13 cellular contexts compared by ENCODE assay signal in the genomic region with DNA sequence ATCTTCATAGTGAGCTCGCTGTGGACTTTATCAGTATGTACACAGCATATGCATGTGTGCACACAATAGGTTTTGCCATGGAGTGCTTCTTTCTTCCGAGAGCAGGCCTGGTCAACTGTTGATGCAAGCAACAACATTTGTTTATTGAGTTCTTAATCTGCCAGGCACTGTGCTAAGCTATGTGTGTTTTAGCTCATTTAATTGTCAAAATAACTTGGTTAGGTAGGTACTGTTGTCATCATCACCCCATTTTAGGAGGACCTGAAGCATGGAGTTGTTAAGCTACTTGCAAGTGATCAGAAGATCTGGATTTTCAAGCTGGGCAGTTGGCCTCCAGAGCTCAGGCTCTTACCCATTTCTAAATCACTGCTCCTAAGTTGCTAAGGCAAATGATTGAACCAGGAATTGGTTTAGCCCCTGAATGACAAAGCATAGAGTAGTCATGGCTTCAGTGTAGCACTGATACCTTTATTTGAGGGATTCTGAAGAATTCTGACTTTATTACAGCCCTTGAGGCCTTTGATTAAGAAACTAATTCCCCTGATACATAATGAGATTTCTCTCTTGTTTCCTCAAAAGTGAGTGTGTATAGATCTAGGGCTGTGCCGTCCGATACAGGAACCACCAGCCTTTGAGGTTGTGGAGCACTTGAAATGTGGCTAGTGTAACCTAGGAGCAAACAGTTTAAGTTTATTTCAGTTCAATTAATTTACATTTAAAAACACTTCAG.
DNase-seq lines count a peak whose midpoint lies in the region; ATAC-seq and TF ChIP-seq lines count a peak whose summit lies in the region.
"Had no signal": no experiment of that assay in that cellular context is flagged by ENCODE, and none has a peak within 500 bp of the region (broad histone marks: within the 10 kb centered on the region; RNA-seq: fewer than 3 reads in every experiment).

No MANE protein-coding gene starts in this region.

- H3K4me1 ChIP-seq in prostate gland (replicated peaks) = peaks cover 7% of the 10 kb centered on the region
- no peaks in the 10 kb centered on the region for H3K4me1 ChIP-seq in CD8-positive, alpha-beta T cell (ENCODE audit: insufficient read depth, low read length)

- H3K9me3 ChIP-seq in prostate gland = no peaks in the 10 kb centered on the region
- no peaks in the 10 kb centered on the region for H3K9me3 ChIP-seq in CD8-positive, alpha-beta T cell (ENCODE audit: low read length)

- 42% methylated on average over 4 of the region's 4 CpGs for WGBS in prostate gland

- intact Hi-C loops in CD14-positive monocyte (cut with micrococcal nuclease) (loop anchor here in 1 of 2 donors (5.0 to 10.0 kb wide), 3 partner anchors 36 to 144 kb away; no protein-coding TSS in a partner anchor), prostate gland (cut with DNase I) (loop anchor here (5.0 kb wide), 2 partner anchors 71 to 131 kb away; a partner anchor contains a TSS)
- intact Hi-C loops in CD8-positive, alpha-beta T cell (cut with DNase I, micrococcal nuclease) = no loop called here

- H3K27ac Mint-ChIP-seq in CD14-positive monocyte = peak overlapping the region; percentile 79 to 93 (median 90)
- H3K27ac Mint-ChIP-seq in CD8-positive, alpha-beta T cell = no peak overlapping the region
- H3K27ac Mint-ChIP-seq: activated CD4-positive, alpha-beta T cell treated with anti-CD3 and anti-CD28 coated beads, Interleukin-2, amount 10 ng/mL, durations not matched to agents 7 days and 5 days; CD4-positive, CD25-positive, alpha-beta regulatory T cell had no signal

- peaks cover 0 to 2% (median 0%) of the 10 kb centered on the region in 3 donors for H3K27me3 Mint-ChIP-seq in CD14-positive monocyte (ENCODE audit: low read depth in 3 of 3)
- peaks cover 6% of the 10 kb centered on the region for H3K27me3 Mint-ChIP-seq in CD8-positive, alpha-beta T cell (ENCODE audit: low read depth)

- POLR2A ChIA-PET in CD8-positive, alpha-beta T cell (lab: Charles Lee) = no interaction called here

- H3K4me3 ChIP-seq in LNCaP clone FGC (ENCODE audit: low read depth, low read length) (no peak overlapping the region), prostate gland (no peak overlapping the region)
- no peak overlapping the region for H3K4me3 ChIP-seq in CD8-positive, alpha-beta T cell (ENCODE audit: low read depth, low read length)

- TF ChIP-seq POLR2A in prostate gland (IDR thresholded peaks at IDR 0.05) = no peak

- H3K4me1 Mint-ChIP-seq in CD14-positive monocyte = peaks cover 48% of the 10 kb centered on the region
- H3K4me1 Mint-ChIP-seq in CD8-positive, alpha-beta T cell (ENCODE audit: low read depth) = peaks cover 7% of the 10 kb centered on the region

- no peak for TF ChIP-seq CTCF in CD14-positive monocyte (IDR thresholded peaks at IDR 0.05)
- no peak for TF ChIP-seq CTCF in LNCaP clone FGC (IDR thresholded peaks at IDR 0.05; ENCODE audit: control insufficient read depth, extremely low read depth, insufficient read depth)
- TF ChIP-seq CTCF in prostate gland (IDR thresholded peaks at IDR 0.05) = no peak
- no peak for TF ChIP-seq CTCF in CD8-positive, alpha-beta T cell (IDR thresholded peaks at IDR 0.05)

- H3K27ac ChIP-seq in epithelial cell of prostate (peak overlapping the region; percentile 73), prostate gland (peak overlapping the region; percentile 21 to 66)
- no peak overlapping the region for H3K27ac ChIP-seq in CD8-positive, alpha-beta T cell (ENCODE audit: low read depth, low read length)

- CTCF ChIA-PET in CD8-positive, alpha-beta T cell (lab: Charles Lee) = no interaction called here

- ATAC-seq in CD8-positive, alpha-beta T cell = no peak
- ATAC-seq in HG02588 (IDR thresholded peaks at IDR 0.05; ENCODE audit: unreplicated experiment) (no peak), GM18907 (IDR thresholded peaks at IDR 0.05; ENCODE audit: unreplicated experiment) (no peak)

- DNase-seq in CD14-positive monocyte (ENCODE audit: low spot score) = no peak
- DNase-seq in LNCaP clone FGC (ENCODE audit: low read depth) = peak; percentile 33
- no peak for DNase-seq in epithelial cell of prostate (ENCODE audit: low read depth, low spot score)
- DNase-seq in prostate gland (ENCODE audit: low spot score) = no peak
- no peak for DNase-seq in CD8-positive, alpha-beta T cell
- no peak for DNase-seq in SKM-1 (lab: John Stamatoyannopoulos, UW; ENCODE audit: unreplicated experiment)
- DNase-seq: activated CD4-positive, alpha-beta T cell treated with anti-CD3 and anti-CD28 coated beads, Interleukin-2, amount 10 ng/mL, durations not matched to agents 7 days and 5 days; CD4-positive, CD25-positive, alpha-beta regulatory T cell; cerebellar nuclear complex; kidney; NCI-H526 had no signal

- H3K4me3 Mint-ChIP-seq in CD14-positive monocyte = no peak overlapping the region
- H3K4me3 Mint-ChIP-seq in CD8-positive, alpha-beta T cell = no peak overlapping the region
- H3K4me3 Mint-ChIP-seq: activated CD4-positive, alpha-beta T cell treated with anti-CD3 and anti-CD28 coated beads, Interleukin-2, amount 10 ng/mL, durations not matched to agents 7 days and 5 days; CD4-positive, CD25-positive, alpha-beta regulatory T cell had no signal

- H3K9me3 Mint-ChIP-seq in CD14-positive monocyte = peaks cover 0 to 3% (median 0%) of the 10 kb centered on the region in 7 donors
- H3K9me3 Mint-ChIP-seq in CD8-positive, alpha-beta T cell = no peaks in the 10 kb centered on the region
- H3K9me3 Mint-ChIP-seq: activated CD4-positive, alpha-beta T cell treated with anti-CD3 and anti-CD28 coated beads, Interleukin-2, amount 10 ng/mL, durations not matched to agents 7 days and 5 days; CD4-positive, CD25-positive, alpha-beta regulatory T cell had no signal

- H3K36me3 Mint-ChIP-seq in CD14-positive monocyte = peaks cover 0 to 2% of the 10 kb centered on the region in 2 donors
- no peaks in the 10 kb centered on the region for H3K36me3 Mint-ChIP-seq in CD8-positive, alpha-beta T cell
- H3K36me3 Mint-ChIP-seq: CD4-positive, CD25-positive, alpha-beta regulatory T cell had no signal

- H3K36me3 ChIP-seq in prostate gland = no peaks in the 10 kb centered on the region
- no peaks in the 10 kb centered on the region for H3K36me3 ChIP-seq in CD8-positive, alpha-beta T cell (ENCODE audit: insufficient read depth, low read length)

- H3K27me3 ChIP-seq in prostate gland (replicated peaks; ENCODE audit: insufficient read depth) = no peaks in the 10 kb centered on the region
- no peaks in the 10 kb centered on the region for H3K27me3 ChIP-seq in CD8-positive, alpha-beta T cell (ENCODE audit: insufficient read depth, low read length)
